Comparison of ENCODE assay signal across 28 cellular contexts in genomic region chr1:109881906-109882287, GRCh38. TPM values are rescaled to one million over a fixed set of nuclear protein-coding genes. Genes with fewer than 3 reads are reported as not detected.
DNase-seq lines count a peak whose midpoint lies in the region; ATAC-seq and TF ChIP-seq lines count a peak whose summit lies in the region.
"Had no signal": no experiment of that assay in that cellular context is flagged by ENCODE, and none has a peak within 500 bp of the region (broad histone marks: within the 10 kb centered on the region; RNA-seq: fewer than 3 reads in every experiment).

No MANE protein-coding gene starts in this region.

- H3K4me3 Mint-ChIP-seq in mesothelial cell of epicardium (no peak overlapping the region), glutamatergic neuron (ENCODE audit: unreplicated experiment) (no peak overlapping the region)
- H3K4me3 Mint-ChIP-seq: activated CD4-positive, alpha-beta T cell treated with anti-CD3 and anti-CD28 coated beads, Interleukin-2, amount 10 ng/mL, durations not matched to agents 7 days and 5 days; activated T-cell treated with anti-CD3 and anti-CD28 coated beads, Interleukin-2, amount 50 U/mL, for 72 hours; B cell; CD8-positive, alpha-beta memory T cell; memory B cell had no signal

- H3K9me3 ChIP-seq in Karpas-422 (ENCODE audit: low read length) (no peaks in the 10 kb centered on the region), stomach smooth muscle (ENCODE audit: control insufficient read depth in 2 of 2, low read length in 2 of 2) (no peaks in the 10 kb centered on the region)
- H3K9me3 ChIP-seq: esophagus muscularis mucosa, Peyer's patch, suprapubic skin had no signal

- H3K27me3 ChIP-seq in Karpas-422 (ENCODE audit: low read length) (no peaks in the 10 kb centered on the region), stomach smooth muscle (ENCODE audit: control insufficient read depth in 1 of 2, insufficient read depth in 2 of 2, low read length in 2 of 2) (no peaks in the 10 kb centered on the region)
- H3K27me3 ChIP-seq: esophagus muscularis mucosa, Peyer's patch, suprapubic skin had no signal

- H3K79me2 ChIP-seq in Karpas-422 (ENCODE audit: low read length) = no peaks in the 10 kb centered on the region

- ATAC-seq in GM19324 (IDR thresholded peaks at IDR 0.05; ENCODE audit: low FRiP score, unreplicated experiment) = no peak
- ATAC-seq: foreskin keratinocyte, left colon had no signal

- H3K36me3 ChIP-seq in Karpas-422 (ENCODE audit: insufficient read depth, low read length) (no peaks in the 10 kb centered on the region), stomach smooth muscle (ENCODE audit: control insufficient read depth in 2 of 2, insufficient read depth in 2 of 2, low read length in 2 of 2) (no peaks in the 10 kb centered on the region)
- H3K36me3 ChIP-seq: esophagus muscularis mucosa, Peyer's patch, suprapubic skin, WERI-Rb-1 had no signal

- H3K9ac ChIP-seq in Karpas-422 (ENCODE audit: low read length) = no peak overlapping the region
- H3K9ac ChIP-seq in stomach smooth muscle (ENCODE audit: low read length in 2 of 2) = no peak overlapping the region

- H3K27ac ChIP-seq in Karpas-422 (ENCODE audit: low read length) (no peak overlapping the region), coronary artery (peak overlapping the region in 1 of 2 donors; percentile 86), stomach smooth muscle (ENCODE audit: low read length) (peak overlapping the region; percentile 31)
- H3K27ac ChIP-seq: foreskin keratinocyte, suprapubic skin, WERI-Rb-1 had no signal

- no peaks in the 10 kb centered on the region for H3K36me3 Mint-ChIP-seq in mesothelial cell of epicardium
- H3K36me3 Mint-ChIP-seq in glutamatergic neuron (ENCODE audit: unreplicated experiment) = no peaks in the 10 kb centered on the region
- H3K36me3 Mint-ChIP-seq: CD8-positive, alpha-beta memory T cell; memory B cell had no signal

- peak; percentile 17 for DNase-seq in Karpas-422
- DNase-seq in coronary artery (ENCODE audit: low spot score) = peak; percentile 47
- DNase-seq in mesothelial cell of epicardium (ENCODE audit: low spot score in 2 of 2, unreplicated experiment in 2 of 2) = no peak
- DNase-seq in glutamatergic neuron = no peak
- DNase-seq in activated T-cell treated with anti-CD3 and anti-CD28 coated beads, Interleukin-2, amount 50 U/mL, for 48 hours = no peak
- no peak for DNase-seq in SKM-1 treated with dmso at 0.1 percent for 144 hours (lab: John Stamatoyannopoulos, UW; ENCODE audit: unreplicated experiment)
- DNase-seq: activated CD4-positive, alpha-beta T cell treated with anti-CD3 and anti-CD28 coated beads, Interleukin-2, amount 10 ng/mL, durations not matched to agents 7 days and 5 days; activated naive CD4-positive, alpha-beta T cell treated with Interleukin-2 at 50 U/mL for 16 hours; activated T-cell treated with anti-CD3 and anti-CD28 coated beads, Interleukin-2, amount 50 U/mL, for 72 hours; CD8-positive, alpha-beta memory T cell; foreskin keratinocyte; GOT3; left colon; NCI-H1048; NCI-H187; NCI-H2171 treated with DMSO at 0.1 percent for 48 hours; NCI-H524; Peyer's patch; SIG-M5; SW 1271; T-helper 9 cell; WERI-Rb-1 had no signal

- H4K20me1 ChIP-seq in Karpas-422 (ENCODE audit: insufficient read depth, low read depth, low read length) = no peaks in the 10 kb centered on the region

- H3K27me3 Mint-ChIP-seq in mesothelial cell of epicardium (ENCODE audit: low read depth) = no peaks in the 10 kb centered on the region
- no peaks in the 10 kb centered on the region for H3K27me3 Mint-ChIP-seq in glutamatergic neuron (ENCODE audit: unreplicated experiment)
- H3K27me3 Mint-ChIP-seq: activated CD4-positive, alpha-beta T cell treated with anti-CD3 and anti-CD28 coated beads, Interleukin-2, amount 10 ng/mL, durations not matched to agents 7 days and 5 days; CD8-positive, alpha-beta memory T cell; memory B cell had no signal

- H3K9me2 ChIP-seq in Karpas-422 (replicated peaks; ENCODE audit: insufficient read depth, low read length) = no peaks in the 10 kb centered on the region

- H3K4me3 ChIP-seq in Karpas-422 (ENCODE audit: low read length) (no peak overlapping the region), coronary artery (no peak overlapping the region), stomach smooth muscle (ENCODE audit: low read length in 2 of 2) (no peak overlapping the region)
- H3K4me3 ChIP-seq: esophagus muscularis mucosa, Peyer's patch, suprapubic skin had no signal

- H3K4me2 ChIP-seq in Karpas-422 (ENCODE audit: low read depth, low read length, poor library complexity, severe bottlenecking) = no peak overlapping the region

- H3K27ac Mint-ChIP-seq in mesothelial cell of epicardium (peak overlapping the region; percentile 39), glutamatergic neuron (ENCODE audit: unreplicated experiment) (no peak overlapping the region)
- H3K27ac Mint-ChIP-seq: activated CD4-positive, alpha-beta T cell treated with anti-CD3 and anti-CD28 coated beads, Interleukin-2, amount 10 ng/mL, durations not matched to agents 7 days and 5 days; activated T-cell treated with anti-CD3 and anti-CD28 coated beads, Interleukin-2, amount 50 U/mL, for 72 hours; B cell; CD8-positive, alpha-beta memory T cell; memory B cell had no signal

- H3K9me3 Mint-ChIP-seq in mesothelial cell of epicardium = no peaks in the 10 kb centered on the region
- H3K9me3 Mint-ChIP-seq in glutamatergic neuron (ENCODE audit: unreplicated experiment) = peaks cover 3% of the 10 kb centered on the region
- H3K9me3 Mint-ChIP-seq: activated CD4-positive, alpha-beta T cell treated with anti-CD3 and anti-CD28 coated beads, Interleukin-2, amount 10 ng/mL, durations not matched to agents 7 days and 5 days; activated T-cell treated with anti-CD3 and anti-CD28 coated beads, Interleukin-2, amount 50 U/mL, for 72 hours; CD8-positive, alpha-beta memory T cell; memory B cell had no signal

- peaks cover 25% of the 10 kb centered on the region for H3K4me1 Mint-ChIP-seq in mesothelial cell of epicardium
- peaks cover 2% of the 10 kb centered on the region for H3K4me1 Mint-ChIP-seq in glutamatergic neuron (ENCODE audit: low read depth, unreplicated experiment)
- H3K4me1 Mint-ChIP-seq: CD8-positive, alpha-beta memory T cell had no signal

- H3K4me1 ChIP-seq in Karpas-422 (ENCODE audit: low read length) (peaks cover 15% of the 10 kb centered on the region), stomach smooth muscle (ENCODE audit: control insufficient read depth, insufficient read depth, low read length) (peaks cover 19% of the 10 kb centered on the region)
- H3K4me1 ChIP-seq: foreskin keratinocyte had no signal

- no peak overlapping the region for H2AFZ ChIP-seq in Karpas-422 (ENCODE audit: low read length)

- TF ChIP-seq CTCF in coronary artery (IDR thresholded peaks at IDR 0.05) (no peak), mesothelial cell of epicardium (IDR thresholded peaks at IDR 0.05; ENCODE audit: unreplicated experiment) (no peak), glutamatergic neuron (IDR thresholded peaks at IDR 0.05; ENCODE audit: partially characterized antibody, unreplicated experiment) (no peak)

RNA-seq across cellular contexts. Expression of gene CSF1, which starts 28.8 kb away (rescaled TPM):
- 0.07 and 0.29 TPM in 2 replicates for total RNA-seq in Karpas-422 (2014; rRNA removed; shearing (Covaris generic); ENCODE audit: low replicate concordance)
- 27.1 to 28.9 TPM (median 27.4 TPM) in 3 replicates for total RNA-seq in mesothelial cell of epicardium
- 0.59 TPM for total RNA-seq in glutamatergic neuron (ENCODE audit: unreplicated experiment)

Comparison
In these comparisons a context has a peak if more than half of its experiments do, and no peak if none do; other contexts are left out.
1. DNase-seq: peak in Karpas-422 (single experiment) and coronary artery (single experiment); none in mesothelial cell of epicardium (0 of 2), glutamatergic neuron (single experiment), activated T-cell treated with anti-CD3 and anti-CD28 coated beads, Interleukin-2, amount 50 U/mL, for 48 hours (0 of 2) and SKM-1 treated with dmso at 0.1 percent for 144 hours (single experiment).
2. RNA of gene CSF1, which starts 28.8 kb away (total RNA-seq): 27.1 to 28.9 TPM in mesothelial cell of epicardium; 0.59 TPM in glutamatergic neuron (single experiment) and 0.07 to 0.29 TPM in Karpas-422; every median in the first group is over 10 times any median in the second.